Comparison of ENCODE assay signal across 10 cellular contexts in genomic region chr2:230737791-230738226, GRCh38. TPM values are rescaled to one million over a fixed set of nuclear protein-coding genes. Genes with fewer than 3 reads are reported as not detected.
A peak's percentile ranks its signal among the peaks of the same experiment; 100 is the strongest.
DNase-seq lines count a peak whose midpoint lies in the region; ATAC-seq, FAIRE-seq and TF ChIP-seq lines count a peak whose summit lies in the region.
"Had no signal": no experiment of that assay in that cellular context is flagged by ENCODE, and none has a peak within 500 bp of the region (broad histone marks: within the 10 kb centered on the region; RNA-seq: fewer than 3 reads in every experiment).

No MANE protein-coding gene starts in this region.

- intact Hi-C loops in PC-3 (cut with micrococcal nuclease), result loop anchor here (1.0 to 2.0 kb wide), 4 partner anchors 23 to 60 kb away; no protein-coding TSS in a partner anchor
- intact Hi-C loops in pancreas (cut with DNase I), result no loop called here

- FAIRE-seq in pancreas (lab: Jason Lieb, UNC), result no peak

- H3K4me2 ChIP-seq in PC-3 (ENCODE audit: low read length), result peak overlapping the region; percentile 86

- in situ Hi-C loops in ACHN (cut with HindIII; ENCODE audit: low pct_ligation_motif_present, low pct_unique_long_range_greater_than_20kb, low sequenced_read_pairs), result no loop called here

- H4K20me1 ChIP-seq in PC-3 (ENCODE audit: low read length), result peaks cover 3% of the 10 kb centered on the region; the same call in 1 of the 2 replicates

- no peaks in the 10 kb centered on the region for H3K9me2 ChIP-seq in PC-3 (replicated peaks; ENCODE audit: low read length)

- WGBS in pancreas, 2 donors, result 15 to 21% methylated on average over 6 of the region's 6 CpGs

- H3F3A ChIP-seq in PC-3 (ENCODE audit: low read length, unreplicated experiment), result peaks cover 13% of the 10 kb centered on the region

- peaks cover 93% of the 10 kb centered on the region for H3K79me2 ChIP-seq in PC-3 (ENCODE audit: low read length)

- H3K36me3 ChIP-seq in PC-3 (ENCODE audit: low read depth, low read length) (peaks cover 6% of the 10 kb centered on the region), pancreas (no peaks in the 10 kb centered on the region)

- POLR2A ChIA-PET in PC-3 (lab: Charles Lee; ENCODE audit: unreplicated experiment), result interaction anchor here (0.6 kb wide), 1 partner anchor 37 kb away, joined by 3 read pairs; no protein-coding TSS in a partner anchor

- DNase-seq in DMS53 treated with DMSO at 0.1 percent for 48 hours (lab: John Stamatoyannopoulos, UW; ENCODE audit: unreplicated experiment) (peak; percentile 12), PC-3 (peak; percentile 85), fibroblast of pulmonary artery (ENCODE audit: low read depth) (peak; percentile 33), pancreas (no peak), NCI-H1417 treated with DMSO at 0.1 percent for 48 hours (lab: John Stamatoyannopoulos, UW) (no peak), ACHN (no peak), nucleus accumbens (lab: John Stamatoyannopoulos, UW) (no peak), COR-L47 (lab: John Stamatoyannopoulos, UW) (no peak)
- DNase-seq: GDM1, NCI-H1930 had no signal

- peak overlapping the region; percentile 53 for H3K4me3 ChIP-seq in PC-3 (ENCODE audit: low read length)
- H3K4me3 ChIP-seq in fibroblast of pulmonary artery (replicated peaks; ENCODE audit: low read depth, low read length), result no peak overlapping the region
- no peak overlapping the region for H3K4me3 ChIP-seq in pancreas

- no peak overlapping the region for H2AFZ ChIP-seq in PC-3 (ENCODE audit: low read length)

- H3K4me1 ChIP-seq in PC-3 (ENCODE audit: insufficient read depth, low read length) (peaks cover 60% of the 10 kb centered on the region), pancreas (peaks cover 12 to 48% (median 34%) of the 10 kb centered on the region in 3 donors)

- no peak for TF ChIP-seq CTCF in PC-3 (conservative IDR thresholded peaks at IDR 0.05; ENCODE audit: low read depth, low read length)
- TF ChIP-seq CTCF in fibroblast of pulmonary artery (IDR thresholded peaks at IDR 0.05; ENCODE audit: low read length, missing control alignments), result no peak
- TF ChIP-seq CTCF in pancreas (IDR thresholded peaks at IDR 0.05), result no peak

- no TSS peak for BruUV-seq in PC-3 (replicated peaks; lab: Mats Ljungman, UMichigan)

- peak; percentile 48 for ATAC-seq in PC-3
- ATAC-seq in pancreas, result peak; percentile 56 to 76 (median 73)

- H3K27me3 ChIP-seq in PC-3 (ENCODE audit: low read length) (no peaks in the 10 kb centered on the region), pancreas (no peaks in the 10 kb centered on the region)

- H3K9ac ChIP-seq in PC-3 (ENCODE audit: low read length), result peak overlapping the region; percentile 73

- H3K9me3 ChIP-seq in PC-3 (ENCODE audit: low read length), result no peaks in the 10 kb centered on the region
- H3K9me3 ChIP-seq in pancreas, result no peaks in the 10 kb centered on the region

- CTCF ChIA-PET in PC-3 (lab: Charles Lee), result interaction anchor here (1.3 kb wide), 1 partner anchor 61 kb away, joined by 3 read pairs; no protein-coding TSS in a partner anchor

- H3K27ac ChIP-seq in PC-3 (ENCODE audit: low read length) (peak overlapping the region; percentile 95), pancreas (peak overlapping the region in 2 of 4 donors; percentile 72 to 75)

RNA-seq across cellular contexts. Expression of gene CAB39, which starts 25.2 kb away (rescaled TPM):
- total RNA-seq in PC-3 (2014; rRNA removed), result 52.5 and 59.6 TPM in 2 replicates
- total RNA-seq in pancreas, result 10 to 100 TPM; 15.9 to 41.6 (median 22.0) TPM
- polyA plus RNA-seq in pancreas, result 10 to 100 TPM in 1 of 2 donors, 1 to 10 TPM in 1; 9.9 to 15.3 TPM

Comparison
In these comparisons a context has a peak if more than half of its experiments do, and no peak if none do; other contexts are left out.
1. DNase-seq: peak in DMS53 treated with DMSO at 0.1 percent for 48 hours (single experiment), PC-3 (single experiment) and fibroblast of pulmonary artery (single experiment); none in pancreas (0 of 6), NCI-H1417 treated with DMSO at 0.1 percent for 48 hours (single experiment), ACHN (single experiment), nucleus accumbens (0 of 56) and COR-L47 (single experiment).